10 cellular contexts compared by ENCODE assay signal in the genomic region with DNA sequence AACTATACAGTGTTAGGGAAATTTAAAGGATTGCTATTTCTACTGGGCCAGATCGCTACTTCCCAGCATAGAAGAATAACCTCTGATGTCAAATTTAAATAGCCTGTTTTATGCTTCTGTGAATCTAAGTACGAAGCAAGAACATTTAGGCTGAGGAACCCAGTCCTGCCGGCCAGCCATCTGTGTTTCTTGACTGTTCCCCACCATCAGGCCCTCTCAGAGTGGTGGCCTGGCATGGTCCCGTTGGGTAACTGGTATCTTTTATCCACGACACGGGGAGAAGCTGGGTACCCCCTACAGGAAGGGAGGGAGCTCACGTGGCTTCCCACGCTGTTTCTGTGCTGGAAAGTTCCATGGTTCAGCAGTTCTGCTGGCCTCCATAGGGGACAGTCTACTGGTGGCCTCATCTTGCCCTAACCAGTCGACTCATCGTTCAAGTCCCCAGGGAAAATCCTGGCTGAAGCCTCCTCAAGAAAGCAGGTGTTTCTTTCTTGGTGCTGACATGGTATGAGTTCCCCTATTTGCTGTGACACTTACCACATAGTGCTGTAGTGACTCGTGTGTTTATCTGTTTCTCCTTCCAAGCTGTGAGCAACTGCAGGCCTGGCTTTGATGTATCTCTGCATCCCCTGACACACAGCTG.
DNase-seq lines count a peak whose midpoint lies in the region; ATAC-seq lines count a peak whose summit lies in the region.
"Had no signal": no experiment of that assay in that cellular context is flagged by ENCODE, and none has a peak within 500 bp of the region (broad histone marks: within the 10 kb centered on the region; RNA-seq: fewer than 3 reads in every experiment).

No MANE protein-coding gene starts in this region.

- peaks cover 5 to 22% (median 7%) of the 10 kb centered on the region in 3 donors for H3K27me3 Mint-ChIP-seq in immature natural killer cell (ENCODE audit: low read depth in 3 of 3)

- peak; percentile 60 for ATAC-seq in GM19397 (IDR thresholded peaks at IDR 0.05; ENCODE audit: unreplicated experiment)
- peak; percentile 72 for ATAC-seq in HG03520 (IDR thresholded peaks at IDR 0.05; ENCODE audit: unreplicated experiment)
- no peak for ATAC-seq in left colon

- DNase-seq in AG08396 (ENCODE audit: low spot score) (peak; percentile 53), fibroblast of gingiva (ENCODE audit: low read depth) (peak; percentile 27), NCI-H2227 treated with DMSO at 0.1 percent for 48 hours (lab: John Stamatoyannopoulos, UW) (no peak), immature natural killer cell (no peak), left colon (no peak)
- no peak for DNase-seq in stimulated activated CD4-positive, alpha-beta T cell treated with anti-CD3 and anti-CD28 coated beads, Interleukin-2, amount 100 ng/mL, for 48 hours
- DNase-seq: glutamatergic neuron had no signal

- H3K27ac Mint-ChIP-seq in immature natural killer cell, result no peak overlapping the region
- H3K27ac Mint-ChIP-seq: progenitor cell of endocrine pancreas had no signal

- H3K4me3 Mint-ChIP-seq in immature natural killer cell, result no peak overlapping the region

- no peaks in the 10 kb centered on the region for H3K36me3 Mint-ChIP-seq in immature natural killer cell

- peaks cover 0 to 1% (median 0%) of the 10 kb centered on the region in 6 donors for H3K9me3 Mint-ChIP-seq in immature natural killer cell

- no peaks in the 10 kb centered on the region for H3K4me1 Mint-ChIP-seq in immature natural killer cell

- intact Hi-C loops in left colon (cut with DNase I, micrococcal nuclease), result no loop called here

Comparison
In these comparisons a context has a peak if more than half of its experiments do, and no peak if none do; other contexts are left out.
1. DNase-seq: peak in AG08396 (single experiment) and fibroblast of gingiva (single experiment); none in NCI-H2227 treated with DMSO at 0.1 percent for 48 hours (single experiment), immature natural killer cell (0 of 3), stimulated activated CD4-positive, alpha-beta T cell treated with anti-CD3 and anti-CD28 coated beads, Interleukin-2, amount 100 ng/mL, for 48 hours (0 of 2) and left colon (0 of 2).